1 cellular context compared by ENCODE assay signal in genomic region chr9:92877531-92878430, GRCh38.
A peak's percentile ranks its signal among the peaks of the same experiment; 100 is the strongest.
TF ChIP-seq lines count a peak whose summit lies in the region.

TSS of gene ZNF484 (minus strand) at chr9:92878038. CDS start at chr9:92875029, 3,009 bp downstream.

TF ChIP-seq in K562, 482 proteins besides CTCF, POLR2A, EP300 and RAD21 (continued from another document and continues in another):
- TF ChIP-seq ZNF707 (CRISPR knock-in tag; conservative IDR thresholded peaks at IDR 0.05) (no peak), RBBP5 (IDR thresholded peaks at IDR 0.05; ENCODE audit: borderline replicate concordance, insufficient read depth, low read length, poor library complexity, severe bottlenecking) (peak; percentile 74), TAF7 (tag; IDR thresholded peaks at IDR 0.05) (peak; percentile 74), NFXL1 (CRISPR knock-in tag; IDR thresholded peaks at IDR 0.05) (no peak), ETV5 (CRISPR knock-in tag; IDR thresholded peaks at IDR 0.05; ENCODE audit: low read depth) (peak; percentile 85; the same call in 1 of the 2 replicates), ZZZ3 (IDR thresholded peaks at IDR 0.05) (no peak), ZKSCAN1 (IDR thresholded peaks at IDR 0.05; ENCODE audit: low read depth, low read length) (peak; percentile 87), IFI16 (CRISPR knock-in tag; IDR thresholded peaks at IDR 0.05) (no peak), BCL6 (CRISPR knock-in tag; IDR thresholded peaks at IDR 0.05) (0 out of 2 replicates have a peak, but pooled peaks have one; percentile 50), ZNF408 (CRISPR knock-in tag; IDR thresholded peaks at IDR 0.05; ENCODE audit: low read depth) (no peak), MIER1 (IDR thresholded peaks at IDR 0.05; ENCODE audit: low read depth) (no peak), CBFB (CRISPR knock-in tag; IDR thresholded peaks at IDR 0.05) (no peak), DIDO1 (tag; IDR thresholded peaks at IDR 0.05; ENCODE audit: low read depth) (peak; percentile 85), MBD1 (CRISPR knock-in tag; IDR thresholded peaks at IDR 0.05) (no peak), NFATC3 (IDR thresholded peaks at IDR 0.05) (no peak), NFIX (CRISPR knock-in tag; IDR thresholded peaks at IDR 0.05; ENCODE audit: low read depth) (no peak), MAZ (CRISPR knock-in tag; conservative IDR thresholded peaks at IDR 0.05 in 1 of 2, IDR thresholded peaks at IDR 0.05 in 1 of 2) (peak; percentile 6 to 47; a peak in 1 of 4 replicates), HDGF (IDR thresholded peaks at IDR 0.05) (peak; percentile 71; the same call in 1 of the 2 replicates), ZNF785 (CRISPR knock-in tag; IDR thresholded peaks at IDR 0.05) (no peak), ELF4 (CRISPR knock-in tag; IDR thresholded peaks at IDR 0.05) (0 out of 2 replicates have a peak, but pooled peaks have one; percentile 10), PHF20 (IDR thresholded peaks at IDR 0.05; ENCODE audit: partially characterized antibody) (peak; percentile 87), ZNF76 (CRISPR knock-in tag; IDR thresholded peaks at IDR 0.05; ENCODE audit: borderline replicate concordance) (no peak), FOXK1 (CRISPR knock-in tag; IDR thresholded peaks at IDR 0.05; ENCODE audit: borderline replicate concordance) (peak; percentile 92; the same call in 1 of the 2 replicates), ETV1 (tag; conservative IDR thresholded peaks at IDR 0.05; ENCODE audit: low read depth) (peak; percentile 50), ZNF511 (CRISPR knock-in tag; IDR thresholded peaks at IDR 0.05) (no peak), FOSL1 (tag; conservative IDR thresholded peaks at IDR 0.05) (peak; percentile 34; the same call in 1 of the 2 replicates), RUNX1 (IDR thresholded peaks at IDR 0.05; ENCODE audit: low read depth) (no peak), SREBF2 (CRISPR knock-in tag; IDR thresholded peaks at IDR 0.05) (no peak), ZBTB9 (CRISPR knock-in tag; IDR thresholded peaks at IDR 0.05) (peak; percentile 79; the same call in 1 of the 2 replicates), ZNF449 (CRISPR knock-in tag; IDR thresholded peaks at IDR 0.05) (no peak), FOXM1 (IDR thresholded peaks at IDR 0.05; ENCODE audit: low read depth) (no peak), FOXM1 (CRISPR knock-in tag; IDR thresholded peaks at IDR 0.05; ENCODE audit: low read depth) (no peak), HDAC1 (IDR thresholded peaks at IDR 0.05) (peak in 1 of 2 experiments; percentile 73; a peak in 1 of 4 replicates), TARDBP (IDR thresholded peaks at IDR 0.05) (0 out of 2 replicates have a peak, but pooled peaks have one; percentile 40), ETV6 (IDR thresholded peaks at IDR 0.05; ENCODE audit: borderline replicate concordance in 1 of 2, low read depth in 2 of 2, low read length in 1 of 2) (no peak), ETV6 (CRISPR knock-in tag; IDR thresholded peaks at IDR 0.05; ENCODE audit: borderline replicate concordance) (no peak), EZH2 (IDR thresholded peaks at IDR 0.05; ENCODE audit: borderline replicate concordance, low read depth, low read length) (no peak), ZNF140 (CRISPR knock-in tag; IDR thresholded peaks at IDR 0.05) (no peak), ZNF197 (CRISPR knock-in tag; IDR thresholded peaks at IDR 0.05; ENCODE audit: low read depth) (peak; percentile 97), SFPQ (IDR thresholded peaks at IDR 0.05; ENCODE audit: low read depth, low read length) (no peak), STAT5B (CRISPR knock-in tag; IDR thresholded peaks at IDR 0.05) (no peak), ZNF274 (IDR thresholded peaks at IDR 0.05; ENCODE audit: borderline replicate concordance, low read depth, low read length) (no peak), NEUROD1 (IDR thresholded peaks at IDR 0.05; ENCODE audit: borderline replicate concordance, low read depth, low read length, partially characterized antibody) (no peak), ZEB2 (IDR thresholded peaks at IDR 0.05) (no peak), DLX4 (CRISPR knock-in tag; IDR thresholded peaks at IDR 0.05) (no peak), ZNF507 (tag; conservative IDR thresholded peaks at IDR 0.05) (no peak), CSDE1 (IDR thresholded peaks at IDR 0.05) (peak in 1 of 2 experiments; percentile 98; a peak in 2 of 4 replicates), SAP30 (IDR thresholded peaks at IDR 0.05; ENCODE audit: borderline replicate concordance, insufficient read depth, low read depth, low read length, poor library complexity, severe bottlenecking) (peak; percentile 98), PHTF2 (CRISPR knock-in tag; IDR thresholded peaks at IDR 0.05) (no peak), RBM22 (IDR thresholded peaks at IDR 0.05; ENCODE audit: low read depth, low read length, poor library complexity, severe bottlenecking) (no peak)
- TF ChIP-seq, protein P1, sequence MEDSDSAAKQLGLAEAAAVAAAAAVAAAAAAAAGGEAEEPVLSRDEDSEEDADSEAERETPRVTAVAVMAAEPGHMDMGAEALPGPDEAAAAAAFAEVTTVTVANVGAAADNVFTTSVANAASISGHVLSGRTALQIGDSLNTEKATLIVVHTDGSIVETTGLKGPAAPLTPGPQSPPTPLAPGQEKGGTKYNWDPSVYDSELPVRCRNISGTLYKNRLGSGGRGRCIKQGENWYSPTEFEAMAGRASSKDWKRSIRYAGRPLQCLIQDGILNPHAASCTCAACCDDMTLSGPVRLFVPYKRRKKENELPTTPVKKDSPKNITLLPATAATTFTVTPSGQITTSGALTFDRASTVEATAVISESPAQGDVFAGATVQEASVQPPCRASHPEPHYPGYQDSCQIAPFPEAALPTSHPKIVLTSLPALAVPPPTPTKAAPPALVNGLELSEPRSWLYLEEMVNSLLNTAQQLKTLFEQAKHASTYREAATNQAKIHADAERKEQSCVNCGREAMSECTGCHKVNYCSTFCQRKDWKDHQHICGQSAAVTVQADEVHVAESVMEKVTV (CRISPR knock-in tag; IDR thresholded peaks at IDR 0.05) = no peak
- TF ChIP-seq, protein P2, sequence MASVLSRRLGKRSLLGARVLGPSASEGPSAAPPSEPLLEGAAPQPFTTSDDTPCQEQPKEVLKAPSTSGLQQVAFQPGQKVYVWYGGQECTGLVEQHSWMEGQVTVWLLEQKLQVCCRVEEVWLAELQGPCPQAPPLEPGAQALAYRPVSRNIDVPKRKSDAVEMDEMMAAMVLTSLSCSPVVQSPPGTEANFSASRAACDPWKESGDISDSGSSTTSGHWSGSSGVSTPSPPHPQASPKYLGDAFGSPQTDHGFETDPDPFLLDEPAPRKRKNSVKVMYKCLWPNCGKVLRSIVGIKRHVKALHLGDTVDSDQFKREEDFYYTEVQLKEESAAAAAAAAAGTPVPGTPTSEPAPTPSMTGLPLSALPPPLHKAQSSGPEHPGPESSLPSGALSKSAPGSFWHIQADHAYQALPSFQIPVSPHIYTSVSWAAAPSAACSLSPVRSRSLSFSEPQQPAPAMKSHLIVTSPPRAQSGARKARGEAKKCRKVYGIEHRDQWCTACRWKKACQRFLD (CRISPR knock-in tag; IDR thresholded peaks at IDR 0.05) = peak; percentile 97
- TF ChIP-seq, protein P3, sequence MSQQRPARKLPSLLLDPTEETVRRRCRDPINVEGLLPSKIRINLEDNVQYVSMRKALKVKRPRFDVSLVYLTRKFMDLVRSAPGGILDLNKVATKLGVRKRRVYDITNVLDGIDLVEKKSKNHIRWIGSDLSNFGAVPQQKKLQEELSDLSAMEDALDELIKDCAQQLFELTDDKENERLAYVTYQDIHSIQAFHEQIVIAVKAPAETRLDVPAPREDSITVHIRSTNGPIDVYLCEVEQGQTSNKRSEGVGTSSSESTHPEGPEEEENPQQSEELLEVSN (IDR thresholded peaks at IDR 0.05; ENCODE audit: borderline replicate concordance in 1 of 2, extremely low read depth in 1 of 2, insufficient read depth in 1 of 2, insufficient read length in 1 of 2, low read depth in 1 of 2, low read length in 1 of 2, poor library complexity in 1 of 2, severe bottlenecking in 1 of 2) = peak in 1 of 2 experiments; percentile 30
- TF ChIP-seq, protein P4, sequence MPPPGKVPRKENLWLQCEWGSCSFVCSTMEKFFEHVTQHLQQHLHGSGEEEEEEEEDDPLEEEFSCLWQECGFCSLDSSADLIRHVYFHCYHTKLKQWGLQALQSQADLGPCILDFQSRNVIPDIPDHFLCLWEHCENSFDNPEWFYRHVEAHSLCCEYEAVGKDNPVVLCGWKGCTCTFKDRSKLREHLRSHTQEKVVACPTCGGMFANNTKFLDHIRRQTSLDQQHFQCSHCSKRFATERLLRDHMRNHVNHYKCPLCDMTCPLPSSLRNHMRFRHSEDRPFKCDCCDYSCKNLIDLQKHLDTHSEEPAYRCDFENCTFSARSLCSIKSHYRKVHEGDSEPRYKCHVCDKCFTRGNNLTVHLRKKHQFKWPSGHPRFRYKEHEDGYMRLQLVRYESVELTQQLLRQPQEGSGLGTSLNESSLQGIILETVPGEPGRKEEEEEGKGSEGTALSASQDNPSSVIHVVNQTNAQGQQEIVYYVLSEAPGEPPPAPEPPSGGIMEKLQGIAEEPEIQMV (tag; conservative IDR thresholded peaks at IDR 0.05; ENCODE audit: low read depth) = no peak
- TF ChIP-seq, protein P5, sequence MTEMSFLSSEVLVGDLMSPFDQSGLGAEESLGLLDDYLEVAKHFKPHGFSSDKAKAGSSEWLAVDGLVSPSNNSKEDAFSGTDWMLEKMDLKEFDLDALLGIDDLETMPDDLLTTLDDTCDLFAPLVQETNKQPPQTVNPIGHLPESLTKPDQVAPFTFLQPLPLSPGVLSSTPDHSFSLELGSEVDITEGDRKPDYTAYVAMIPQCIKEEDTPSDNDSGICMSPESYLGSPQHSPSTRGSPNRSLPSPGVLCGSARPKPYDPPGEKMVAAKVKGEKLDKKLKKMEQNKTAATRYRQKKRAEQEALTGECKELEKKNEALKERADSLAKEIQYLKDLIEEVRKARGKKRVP (CRISPR knock-in tag; IDR thresholded peaks at IDR 0.05) = no peak; the same call in 1 of the 2 replicates
